ENCODE assay signal across 24 cellular contexts in the genomic region with DNA sequence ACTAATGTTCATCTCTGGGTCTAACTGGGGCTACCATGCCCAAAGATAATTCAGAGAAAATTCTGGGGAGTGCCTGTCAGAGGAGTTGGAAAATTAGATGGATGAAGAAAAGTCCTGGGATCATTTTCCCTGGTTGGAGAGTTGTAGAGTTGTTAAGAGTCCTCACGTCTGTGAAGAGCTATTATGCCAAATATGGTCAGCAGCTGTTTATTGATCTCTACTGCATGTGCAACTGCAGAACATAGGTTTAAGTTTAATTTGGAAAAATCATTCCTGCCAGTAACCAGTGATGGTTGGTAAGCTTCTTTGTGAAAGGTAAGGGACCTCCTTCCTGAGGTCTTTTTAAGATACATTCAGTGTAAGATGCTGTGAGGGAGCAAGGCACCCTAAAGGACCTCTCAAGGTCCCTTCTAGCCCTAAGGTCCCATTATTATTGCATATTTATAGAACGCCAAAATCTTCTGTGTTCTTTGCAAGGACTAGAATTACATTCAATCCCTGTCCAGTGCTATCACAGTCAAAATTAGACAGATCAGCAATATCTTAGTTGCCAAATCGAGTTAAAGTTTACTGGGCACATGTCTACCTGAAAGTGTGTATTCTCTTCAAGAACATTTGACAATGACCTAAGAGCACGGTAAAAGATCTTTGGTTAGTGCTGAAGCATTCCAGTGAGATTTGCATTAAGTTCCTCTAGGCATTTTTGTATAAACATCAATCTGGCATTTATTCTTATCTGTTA.
"Had no signal": no experiment of that assay in that cellular context is flagged by ENCODE, and none has a peak within 500 bp of the region (broad histone marks: within the 10 kb centered on the region; RNA-seq: fewer than 3 reads in every experiment).

No MANE protein-coding gene starts in this region.

- H3K27me3 ChIP-seq: esophagus muscularis mucosa, foreskin keratinocyte, gastroesophageal sphincter, heart left ventricle, hepatocyte, left lung, neutrophil, right atrium auricular region, sigmoid colon, transverse colon, upper lobe of right lung, uterus had no signal

- H2AFZ ChIP-seq: hepatocyte, parathyroid adenoma had no signal

- FAIRE-seq: endothelial cell of umbilical vein had no signal

- H3K9ac ChIP-seq: parathyroid adenoma had no signal

- ATAC-seq: foreskin keratinocyte, gastroesophageal sphincter, heart left ventricle, left lung, mucosa of descending colon, upper lobe of right lung had no signal

- H3K79me2 ChIP-seq: parathyroid adenoma had no signal

- H3K4me2 ChIP-seq: hepatocyte had no signal

- H3K4me3 ChIP-seq: coronary artery, esophagus muscularis mucosa, gastroesophageal sphincter, heart left ventricle, hepatocyte, left lung, mucosa of descending colon, prostate gland, right atrium auricular region, sigmoid colon, thoracic aorta, transverse colon, upper lobe of right lung, uterus had no signal

- H3K36me3 ChIP-seq: esophagus muscularis mucosa, gastroesophageal sphincter, heart left ventricle, left lung, neutrophil, prostate gland, right atrium auricular region, sigmoid colon, thoracic aorta, transverse colon, upper lobe of right lung, uterus had no signal

- DNase-seq: dermis blood vessel endothelial cell; effector memory CD4-positive, alpha-beta T cell; foreskin keratinocyte; heart left ventricle; kidney; left lung; mesenchymal stem cell; mucosa of descending colon; naive B cell; sigmoid colon; stimulated activated naive B cell treated with anti-CD40 and anti-IgM and Interleukin-4, amounts not matched to agents 10 μg/mL and 1 μg/mL and 100 μg/mL, for 72 hours; transverse colon; upper lobe of right lung; uterus had no signal

- H3K4me1 ChIP-seq: esophagus muscularis mucosa, foreskin keratinocyte, gastroesophageal sphincter, left lung, prostate gland, sigmoid colon, upper lobe of right lung, uterus had no signal

- H3K9me3 ChIP-seq: esophagus muscularis mucosa, gastroesophageal sphincter, heart left ventricle, left lung, mucosa of descending colon, neutrophil, prostate gland, right atrium auricular region, sigmoid colon, thoracic aorta, transverse colon, upper lobe of right lung, uterus had no signal

- H3K27ac ChIP-seq: coronary artery, esophagus muscularis mucosa, foreskin keratinocyte, gastroesophageal sphincter, heart left ventricle, hepatocyte, left lung, neutrophil, parathyroid adenoma, prostate gland, right atrium auricular region, sigmoid colon, thoracic aorta, transverse colon, upper lobe of right lung, uterus had no signal
